ENCODE assay signal across 8 cellular contexts in the genomic region with DNA sequence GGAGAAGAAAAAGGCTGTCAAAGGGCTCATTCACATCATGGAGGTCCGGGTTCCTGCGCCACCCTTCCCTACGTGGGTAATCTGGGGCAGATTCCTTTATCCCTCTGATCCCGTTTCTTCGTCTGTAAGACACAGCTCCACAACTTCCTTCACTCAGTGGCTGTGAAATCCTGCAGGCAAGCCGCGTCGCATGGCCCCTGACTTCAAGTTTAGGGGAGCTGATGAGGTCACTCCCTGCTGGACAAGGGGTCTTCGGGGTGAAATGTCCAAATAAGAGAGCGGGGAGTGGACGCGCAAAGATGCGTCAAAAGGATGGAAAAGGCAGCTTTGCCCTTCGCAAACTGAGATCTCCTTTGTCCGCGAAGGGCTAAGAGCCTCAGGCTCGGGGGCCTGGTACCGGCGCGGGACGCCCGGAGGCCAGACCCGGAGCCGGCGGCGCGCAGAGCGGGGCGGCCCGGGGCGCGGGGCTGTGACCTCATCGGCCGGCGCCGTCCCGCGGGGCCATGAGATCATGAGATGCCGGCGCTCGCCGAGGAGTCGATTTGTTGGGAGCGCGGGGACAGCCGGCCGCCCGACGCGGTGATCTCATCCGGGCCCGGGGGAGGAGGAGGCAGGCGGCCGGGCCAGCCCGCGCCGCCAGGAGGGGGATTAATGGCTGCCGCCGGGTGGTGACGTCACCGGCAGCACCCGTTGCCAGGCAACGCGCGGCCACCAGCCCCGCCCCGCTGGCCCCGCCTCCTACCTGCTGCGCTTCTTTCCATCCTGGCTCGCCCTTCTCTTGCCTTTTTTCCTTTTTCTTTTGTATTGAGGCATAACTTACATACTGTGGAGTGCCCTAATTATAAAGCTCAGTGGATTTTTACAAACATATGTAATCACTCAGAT.
DNase-seq lines count a peak whose midpoint lies in the region; ATAC-seq, FAIRE-seq and TF ChIP-seq lines count a peak whose summit lies in the region.

No MANE protein-coding gene starts in this region.

- peak overlapping the region; percentile 93 to 99 for H3K9ac ChIP-seq in kidney (ENCODE audit: low read length in 2 of 2)

- H3K36me3 ChIP-seq in kidney (ENCODE audit: control insufficient read depth in 1 of 2, insufficient read depth in 2 of 2, low read length in 2 of 2) = no peaks in the 10 kb centered on the region

- intact Hi-C loops in kidney (cut with DNase I) = no loop called here

- no peaks in the 10 kb centered on the region for H3K9me3 ChIP-seq in kidney (ENCODE audit: control insufficient read depth in 1 of 2, low read length in 2 of 2)

- H3K4me3 ChIP-seq in AG09309 (ENCODE audit: control insufficient read depth, low read depth, low read length) (peak overlapping the region; percentile 82), kidney (ENCODE audit: low read length in 2 of 2) (peak overlapping the region; percentile 84 to 93)

- in situ Hi-C loops in GM18951 (cut with MboI; ENCODE audit: low sequenced_read_pairs, unreplicated experiment) = no loop called here

- TF ChIP-seq POLR2A in GM18951 (IDR thresholded peaks at IDR 0.05; ENCODE audit: extremely low read depth, insufficient read depth, insufficient read length) = peak; percentile 71

- DNase-seq in AG09309 (ENCODE audit: low read depth) (peak; percentile 48), NCI-H226 (peak; percentile 88), cerebellar cortex (ENCODE audit: low spot score) (peak; percentile 90), kidney (peak; percentile 97)
- peak; percentile 83 to 90 for DNase-seq in stimulated activated CD4-positive, alpha-beta T cell treated with anti-CD3 and anti-CD28 coated beads, Interleukin-15, amount 100 ng/mL, for 1 hour (ENCODE audit: low read depth in 1 of 2, low spot score in 1 of 2)

- FAIRE-seq in kidney (lab: Jason Lieb, UNC) = no peak

- ATAC-seq in HG03175 (IDR thresholded peaks at IDR 0.05; ENCODE audit: unreplicated experiment) = peak; percentile 88
- peak; percentile 93 to 95 for ATAC-seq in activated CD4-positive, CD25-positive, alpha-beta regulatory T cell treated with anti-CD3 and anti-CD28 coated beads, Interleukin-2, amount 50 U/mL, for 24 hours

- H3K27ac ChIP-seq in kidney (ENCODE audit: low read depth in 2 of 2, low read length in 2 of 2) = peak overlapping the region; percentile 85 to 98

- TF ChIP-seq CTCF in AG09309 (IDR thresholded peaks at IDR 0.05; ENCODE audit: control insufficient read depth, insufficient read depth, low read depth, low read length, missing control alignments) (no peak), kidney (IDR thresholded peaks at IDR 0.05; ENCODE audit: borderline replicate concordance, extremely low read depth, insufficient read depth) (no peak)

- H3K4me1 ChIP-seq in kidney (ENCODE audit: control insufficient read depth in 1 of 2, insufficient read depth in 1 of 2, low read depth in 1 of 2, low read length in 2 of 2) = peaks cover 4 to 9% of the 10 kb centered on the region in 2 donors

Comparison
In these comparisons a context has a peak if more than half of its experiments do, and no peak if none do; other contexts are left out.
1. Peak in every context shown above with its lines: DNase-seq, ATAC-seq, H3K4me3 ChIP-seq and H3K27ac ChIP-seq.